In the genomic region with DNA sequence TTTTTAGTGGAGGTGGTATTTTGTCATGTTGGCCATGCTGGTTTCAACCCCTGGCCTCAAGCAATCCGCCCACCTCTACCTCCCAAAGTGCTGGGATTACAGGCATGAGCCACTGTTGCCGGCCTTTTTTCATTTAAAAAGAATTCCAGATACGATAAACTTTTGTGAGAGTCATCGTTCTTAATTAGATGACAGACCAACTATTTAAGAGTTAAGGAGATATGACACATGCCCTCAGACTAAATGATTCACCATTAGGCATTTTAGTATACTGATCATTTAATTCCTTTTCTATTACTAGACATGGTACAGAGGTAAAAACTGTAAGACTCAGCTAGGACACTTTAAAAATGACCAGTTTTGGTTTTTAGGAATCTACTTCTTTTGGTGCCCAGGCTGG, we compare ENCODE assay signal across 1 cellular context.
TF ChIP-seq lines count a peak whose summit lies in the region.

No MANE protein-coding gene starts in this region.

TF ChIP-seq in HCT116, 20 proteins besides CTCF, POLR2A, EP300 and RAD21 (continued from another document):
- TF ChIP-seq ATF3 (IDR thresholded peaks at IDR 0.05) (no peak), CBX3 (IDR thresholded peaks at IDR 0.05; ENCODE audit: low read depth) (no peak), ZNF274 (IDR thresholded peaks at IDR 0.05; ENCODE audit: low read depth, low read length) (no peak), CEBPB (IDR thresholded peaks at IDR 0.05; ENCODE audit: low read depth) (no peak), ZFX (IDR thresholded peaks at IDR 0.05) (no peak), ELF1 (IDR thresholded peaks at IDR 0.05; ENCODE audit: borderline replicate concordance, low read depth) (no peak), EGR1 (IDR thresholded peaks at IDR 0.05; ENCODE audit: low read depth) (no peak; the same call in 1 of the 2 replicates), EZH2phosphoT487 (IDR thresholded peaks at IDR 0.05; ENCODE audit: borderline replicate concordance) (no peak), SP1 (IDR thresholded peaks at IDR 0.05; ENCODE audit: low read depth) (no peak), ZBTB33 (IDR thresholded peaks at IDR 0.05; ENCODE audit: extremely low read depth, insufficient replicate concordance, low read length) (no peak), POLR2AphosphoS5 (IDR thresholded peaks at IDR 0.05; ENCODE audit: low read depth, low read length) (no peak)
